Comparison of ENCODE assay signal across 9 cellular contexts in the genomic region with DNA sequence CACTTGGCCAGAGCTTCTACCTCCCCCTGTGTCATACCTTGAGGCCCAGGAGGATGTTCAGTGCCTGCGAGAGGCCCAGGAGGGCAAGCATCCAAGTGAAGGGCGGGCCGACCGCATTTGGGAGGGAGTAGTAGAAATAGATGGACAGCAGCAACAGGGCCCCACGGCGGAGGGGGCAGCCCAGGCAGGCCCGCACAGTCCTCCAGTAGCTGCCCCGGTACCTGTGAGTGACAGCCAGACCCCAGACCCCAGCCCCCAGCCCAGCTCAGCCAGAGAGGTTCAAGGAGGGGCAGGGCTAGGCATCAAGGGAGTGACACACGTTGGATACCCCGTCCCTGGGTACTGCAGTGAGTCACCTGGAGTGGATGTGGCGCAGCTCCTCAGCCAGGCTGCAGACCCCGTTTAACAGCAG. TPM values are rescaled to one million over a fixed set of nuclear protein-coding genes. Genes with fewer than 3 reads are reported as not detected.
A peak's percentile ranks its signal among the peaks of the same experiment; 100 is the strongest.
DNase-seq lines count a peak whose midpoint lies in the region; ATAC-seq, FAIRE-seq and TF ChIP-seq lines count a peak whose summit lies in the region.
"Had no signal": no experiment of that assay in that cellular context is flagged by ENCODE, and none has a peak within 500 bp of the region (broad histone marks: within the 10 kb centered on the region; RNA-seq: fewer than 3 reads in every experiment).

No MANE protein-coding gene starts in this region.

- TF ChIP-seq POLR2A in H54 (IDR thresholded peaks at IDR 0.05; ENCODE audit: low read depth, low read length) = 0 out of 2 replicates have a peak, but pooled peaks have one; percentile 32

- DNase-seq in H54 (ENCODE audit: insufficient read length, low spot score) (no peak), fibroblast of pulmonary artery (ENCODE audit: low read depth) (peak; percentile 61), iPS-NIHi11 (ENCODE audit: low spot score) (no peak), amygdala (lab: John Stamatoyannopoulos, UW) (no peak)
- DNase-seq in activated CD8-positive, alpha-beta T cell treated with anti-CD3 and anti-CD28 coated beads, Interleukin-2, amount 10 ng/mL, durations not matched to agents 7 days and 5 days = no peak
- peak; percentile 63 for DNase-seq in stimulated activated CD4-positive, alpha-beta T cell treated with anti-CD3 and anti-CD28 coated beads, Interleukin-1b, Interleukin-23, amount 100 ng/mL, for 48 hours

- H3K36me3 Mint-ChIP-seq in activated CD8-positive, alpha-beta T cell treated with anti-CD3 and anti-CD28 coated beads, Interleukin-2, amount 10 ng/mL, durations not matched to agents 7 days and 5 days (ENCODE audit: low read depth) = peaks cover 35% of the 10 kb centered on the region

- no peak for TF ChIP-seq CTCF in fibroblast of pulmonary artery (IDR thresholded peaks at IDR 0.05; ENCODE audit: low read length, missing control alignments)

- H3K4me3 ChIP-seq in fibroblast of pulmonary artery (replicated peaks; ENCODE audit: low read depth, low read length) = peak overlapping the region; percentile 56

- FAIRE-seq in H54 (lab: Jason Lieb, UNC) = no peak
- FAIRE-seq: endometrium had no signal

- H3K4me1 Mint-ChIP-seq in activated CD8-positive, alpha-beta T cell treated with anti-CD3 and anti-CD28 coated beads, Interleukin-2, amount 10 ng/mL, durations not matched to agents 7 days and 5 days (ENCODE audit: low read depth) = peaks cover 40% of the 10 kb centered on the region

- H3K4me3 Mint-ChIP-seq in activated CD8-positive, alpha-beta T cell treated with anti-CD3 and anti-CD28 coated beads, Interleukin-2, amount 10 ng/mL, durations not matched to agents 7 days and 5 days = peak overlapping the region; percentile 79

- POLR2A ChIA-PET in activated CD8-positive, alpha-beta T cell treated with anti-CD3 and anti-CD28 coated beads, Interleukin-2, amount 10 ng/mL, durations not matched to agents 7 days and 5 days (lab: Charles Lee) = interaction anchor here (1.0 to 2.6 kb wide), 7 partner anchors 14 to 82 kb away, joined by 3 to 35 read pairs (median 5); a partner anchor contains a TSS

- CTCF ChIA-PET in activated CD8-positive, alpha-beta T cell treated with anti-CD3 and anti-CD28 coated beads, Interleukin-2, amount 10 ng/mL, durations not matched to agents 7 days and 5 days (lab: Charles Lee) = interaction anchor here (0.6 to 3.4 kb wide), 7 partner anchors 8 to 169 kb away, joined by 3 to 43 read pairs (median 14); a partner anchor contains a TSS

- no peak for ATAC-seq in activated CD8-positive, alpha-beta T cell treated with anti-CD3 and anti-CD28 coated beads, Interleukin-2, amount 10 ng/mL, durations not matched to agents 7 days and 5 days
- ATAC-seq in HG02798 (IDR thresholded peaks at IDR 0.05; ENCODE audit: poor library complexity, unreplicated experiment) = no peak
- no peak for ATAC-seq in HG02885 (IDR thresholded peaks at IDR 0.05; ENCODE audit: poor library complexity, unreplicated experiment)

- no peaks in the 10 kb centered on the region for H3K9me3 Mint-ChIP-seq in activated CD8-positive, alpha-beta T cell treated with anti-CD3 and anti-CD28 coated beads, Interleukin-2, amount 10 ng/mL, durations not matched to agents 7 days and 5 days (ENCODE audit: insufficient read depth)

- H3K27me3 Mint-ChIP-seq in activated CD8-positive, alpha-beta T cell treated with anti-CD3 and anti-CD28 coated beads, Interleukin-2, amount 10 ng/mL, durations not matched to agents 7 days and 5 days (ENCODE audit: low read depth) = no peaks in the 10 kb centered on the region

- H3K27ac Mint-ChIP-seq in activated CD8-positive, alpha-beta T cell treated with anti-CD3 and anti-CD28 coated beads, Interleukin-2, amount 10 ng/mL, durations not matched to agents 7 days and 5 days = peak overlapping the region; percentile 94

RNA-seq across cellular contexts. Expression of a gene that starts 1.4 kb away (rescaled TPM):
- 10 to 100 TPM; 64.9 to 67.4 TPM for total RNA-seq in activated CD8-positive, alpha-beta T cell treated with anti-CD3 and anti-CD28 coated beads, Interleukin-2, amount 10 ng/mL, durations not matched to agents 7 days and 5 days

RNA-seq across cellular contexts. Expression of a gene that starts 10.3 kb away (rescaled TPM):
- total RNA-seq in activated CD8-positive, alpha-beta T cell treated with anti-CD3 and anti-CD28 coated beads, Interleukin-2, amount 10 ng/mL, durations not matched to agents 7 days and 5 days = under 1 TPM; 0.32 to 0.65 TPM

RNA-seq across cellular contexts. Expression of a gene that starts 18.6 kb away (rescaled TPM):
- not detected for total RNA-seq in activated CD8-positive, alpha-beta T cell treated with anti-CD3 and anti-CD28 coated beads, Interleukin-2, amount 10 ng/mL, durations not matched to agents 7 days and 5 days

RNA-seq across cellular contexts. Expression of a gene that starts 41.8 kb away (rescaled TPM):
- total RNA-seq in activated CD8-positive, alpha-beta T cell treated with anti-CD3 and anti-CD28 coated beads, Interleukin-2, amount 10 ng/mL, durations not matched to agents 7 days and 5 days = 1 to 10 TPM; 3.7 to 5.4 TPM

Comparison
In these comparisons a context has a peak if more than half of its experiments do, and no peak if none do; other contexts are left out.
1. DNase-seq: peak in fibroblast of pulmonary artery (single experiment) and stimulated activated CD4-positive, alpha-beta T cell treated with anti-CD3 and anti-CD28 coated beads, Interleukin-1b, Interleukin-23, amount 100 ng/mL, for 48 hours (single experiment); none in H54 (single experiment), activated CD8-positive, alpha-beta T cell treated with anti-CD3 and anti-CD28 coated beads, Interleukin-2, amount 10 ng/mL, durations not matched to agents 7 days and 5 days (single experiment), iPS-NIHi11 (single experiment) and amygdala (0 of 56).